14 cellular contexts compared by ENCODE assay signal in the genomic region with DNA sequence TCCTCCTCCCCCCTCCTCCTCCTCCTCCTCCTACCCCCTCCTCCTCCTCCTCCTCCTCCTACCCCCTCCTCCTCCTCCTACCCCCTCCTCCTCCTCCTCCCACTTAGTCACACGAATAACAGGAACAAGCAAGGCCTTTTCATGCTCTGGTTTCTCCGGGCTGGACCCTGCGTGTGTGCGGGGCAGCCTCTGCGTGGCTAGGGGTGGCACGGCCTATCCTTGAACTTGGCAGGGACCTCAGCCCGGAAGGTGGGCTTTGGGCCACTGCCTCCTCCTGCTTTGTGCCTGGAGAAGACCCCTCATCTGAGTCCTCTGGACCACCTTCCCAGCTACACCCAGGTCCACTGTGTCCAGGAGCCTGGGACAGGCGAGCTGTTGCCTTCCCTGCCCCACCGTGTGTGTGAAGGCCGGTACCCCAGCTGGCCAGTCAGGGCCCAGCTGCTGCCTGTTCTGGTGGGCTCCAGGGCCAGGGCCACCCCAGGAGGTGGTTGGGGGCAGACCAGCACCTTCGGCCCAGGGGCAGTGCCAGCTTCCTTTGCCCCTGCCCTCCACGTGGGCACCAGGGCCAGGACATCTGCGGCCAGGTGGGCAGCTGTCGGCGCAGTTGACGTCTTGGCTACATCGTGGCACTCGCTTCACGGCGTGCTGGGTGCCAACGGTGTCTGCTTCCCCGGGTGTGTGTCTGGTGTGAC. TPM values are rescaled to one million over a fixed set of nuclear protein-coding genes. Genes with fewer than 3 reads are reported as not detected.
DNase-seq lines count a peak whose midpoint lies in the region; ATAC-seq and TF ChIP-seq lines count a peak whose summit lies in the region.
"Had no signal": no experiment of that assay in that cellular context is flagged by ENCODE, and none has a peak within 500 bp of the region (broad histone marks: within the 10 kb centered on the region; RNA-seq: fewer than 3 reads in every experiment).

No MANE protein-coding gene starts in this region.

- H3K4me2 ChIP-seq in BLaER1 treated with 17β-estradiol and CSF1 and Interleukin-3, amounts not matched to agents 10 nM and 100 nM = peak overlapping the region in 6 of 11 experiments; percentile 23 to 57 (median 50); a peak in 8 of 22 replicates
- H3K4me2 ChIP-seq: PC-9 had no signal

- H3K4me1 Mint-ChIP-seq in activated T-helper 2 cell treated with anti-CD3 and anti-CD28 coated beads, Interferon-gamma antibody, Interleukin-2, Interleukin-4, amounts not matched to agents 10 μg/mL and 5 μg/mL and 100 μg/mL, durations not matched to agents 14 hours and 24 hours and 36 hours (ENCODE audit: low read depth) = no peaks in the 10 kb centered on the region

- H3K4me3 Mint-ChIP-seq in activated T-helper 2 cell treated with anti-CD3 and anti-CD28 coated beads, Interferon-gamma antibody, Interleukin-2, Interleukin-4, amounts not matched to agents 10 μg/mL and 5 μg/mL and 100 μg/mL, durations not matched to agents 14 hours and 24 hours and 36 hours (ENCODE audit: low read depth) = no peak overlapping the region
- H3K4me3 Mint-ChIP-seq: naive thymus-derived CD8-positive, alpha-beta T cell; T-helper 1 cell treated with Interleukin-12 subunit alpha and Interleukin-12 subunit beta and Interleukin-4 antibody, amounts not matched to agents 30 μg/mL and 1 μg/mL, for 36 hours had no signal

- TF ChIP-seq POLR2A in erythroblast (IDR thresholded peaks at IDR 0.05; ENCODE audit: low read length) = no peak

- H3K9me3 Mint-ChIP-seq in activated T-helper 2 cell treated with anti-CD3 and anti-CD28 coated beads, Interferon-gamma antibody, Interleukin-2, Interleukin-4, amounts not matched to agents 10 μg/mL and 5 μg/mL and 100 μg/mL, durations not matched to agents 14 hours and 24 hours and 36 hours = no peaks in the 10 kb centered on the region
- H3K9me3 Mint-ChIP-seq: naive thymus-derived CD8-positive, alpha-beta T cell; T-helper 1 cell treated with Interleukin-12 subunit alpha and Interleukin-12 subunit beta and Interleukin-4 antibody, amounts not matched to agents 30 μg/mL and 1 μg/mL, for 36 hours had no signal

- peak overlapping the region in 4 of 11 experiments; percentile 18 to 48 (median 26); a peak in 5 of 22 replicates for H3K27ac ChIP-seq in BLaER1 treated with 17β-estradiol and CSF1 and Interleukin-3, amounts not matched to agents 10 nM and 100 nM
- H3K27ac ChIP-seq in layer of hippocampus (ENCODE audit: low read depth, low read length) (peak overlapping the region; percentile 24), stomach smooth muscle (ENCODE audit: low read length) (peak overlapping the region; percentile 76)
- H3K27ac ChIP-seq: PC-9 had no signal

- DNase-seq in amniotic epithelial cell (ENCODE audit: low read depth) = peak; percentile 41
- DNase-seq in iPS-NIHi11 (ENCODE audit: low spot score) = no peak
- DNase-seq in activated T-helper 2 cell treated with anti-CD3 and anti-CD28 coated beads, Interferon-gamma antibody, Interleukin-2, Interleukin-4, amounts not matched to agents 10 μg/mL and 5 μg/mL and 100 μg/mL, durations not matched to agents 14 hours and 24 hours and 36 hours (ENCODE audit: low spot score) = no peak
- no peak for DNase-seq in erythroblast (lab: John Stamatoyannopoulos, UW)
- DNase-seq: activated CD4-positive, alpha-beta T cell treated with anti-CD3 and anti-CD28 coated beads, Interleukin-2, amount 50 U/mL, for 1 hour; effector memory CD4-positive, alpha-beta T cell; KG1 had no signal

- intact Hi-C loops in activated T-helper 2 cell treated with anti-CD3 and anti-CD28 coated beads, Interferon-gamma antibody, Interleukin-2, Interleukin-4, amounts not matched to agents 10 μg/mL and 5 μg/mL and 100 μg/mL, durations not matched to agents 14 hours and 24 hours and 36 hours (cut with micrococcal nuclease) = no loop called here

- no peak overlapping the region for H3K27ac Mint-ChIP-seq in activated T-helper 2 cell treated with anti-CD3 and anti-CD28 coated beads, Interferon-gamma antibody, Interleukin-2, Interleukin-4, amounts not matched to agents 10 μg/mL and 5 μg/mL and 100 μg/mL, durations not matched to agents 14 hours and 24 hours and 36 hours
- H3K27ac Mint-ChIP-seq: T-helper 1 cell treated with Interleukin-12 subunit alpha and Interleukin-12 subunit beta and Interleukin-4 antibody, amounts not matched to agents 30 μg/mL and 1 μg/mL, for 36 hours had no signal

- ATAC-seq in HG03095 (IDR thresholded peaks at IDR 0.05; ENCODE audit: unreplicated experiment) = no peak

- peaks cover 0 to 43% (median 0%) of the 10 kb centered on the region in 11 experiments; a peak in 8 of 22 replicates for H3K27me3 ChIP-seq in BLaER1 treated with 17β-estradiol and CSF1 and Interleukin-3, amounts not matched to agents 10 nM and 100 nM
- H3K27me3 ChIP-seq in layer of hippocampus (ENCODE audit: control insufficient read depth, insufficient read depth, low read length) (no peaks in the 10 kb centered on the region), stomach smooth muscle (ENCODE audit: control insufficient read depth in 1 of 2, insufficient read depth in 2 of 2, low read length in 2 of 2) (no peaks in the 10 kb centered on the region)

- no peaks in the 10 kb centered on the region for H3K9me3 ChIP-seq in BLaER1 treated with 17β-estradiol and CSF1 and Interleukin-3, amounts not matched to agents 10 nM and 100 nM (replicated peaks in 1 of 11)
- H3K9me3 ChIP-seq in stomach smooth muscle (ENCODE audit: control insufficient read depth in 2 of 2, low read length in 2 of 2) = no peaks in the 10 kb centered on the region

- peak overlapping the region in 1 of 11 experiments; percentile 36; a peak in 1 of 22 replicates for H3K9ac ChIP-seq in BLaER1 treated with 17β-estradiol and CSF1 and Interleukin-3, amounts not matched to agents 10 nM and 100 nM
- peak overlapping the region in 1 of 2 donors; percentile 21 for H3K9ac ChIP-seq in stomach smooth muscle (ENCODE audit: low read length in 2 of 2)

- peaks cover 70 to 98% (median 87%) of the 10 kb centered on the region in 11 experiments for H4K20me1 ChIP-seq in BLaER1 treated with 17β-estradiol and CSF1 and Interleukin-3, amounts not matched to agents 10 nM and 100 nM

- H3K4me1 ChIP-seq in BLaER1 treated with 17β-estradiol and CSF1 and Interleukin-3, amounts not matched to agents 10 nM and 100 nM = peaks cover 48 to 54% (median 50%) of the 10 kb centered on the region in 10 experiments
- peaks cover 32% of the 10 kb centered on the region for H3K4me1 ChIP-seq in stomach smooth muscle (ENCODE audit: control insufficient read depth, insufficient read depth, low read length)

- no peak overlapping the region for H3K4me3 ChIP-seq in BLaER1 treated with 17β-estradiol and CSF1 and Interleukin-3, amounts not matched to agents 10 nM and 100 nM
- H3K4me3 ChIP-seq in stomach smooth muscle (ENCODE audit: low read length in 2 of 2) = no peak overlapping the region
- H3K4me3 ChIP-seq: PC-9 had no signal

- no peaks in the 10 kb centered on the region for H3K27me3 Mint-ChIP-seq in activated T-helper 2 cell treated with anti-CD3 and anti-CD28 coated beads, Interferon-gamma antibody, Interleukin-2, Interleukin-4, amounts not matched to agents 10 μg/mL and 5 μg/mL and 100 μg/mL, durations not matched to agents 14 hours and 24 hours and 36 hours (ENCODE audit: low read depth)
- H3K27me3 Mint-ChIP-seq: naive thymus-derived CD8-positive, alpha-beta T cell had no signal

- peaks cover 50 to 72% (median 51%) of the 10 kb centered on the region in 11 experiments for H3K36me3 ChIP-seq in BLaER1 treated with 17β-estradiol and CSF1 and Interleukin-3, amounts not matched to agents 10 nM and 100 nM
- peaks cover 24 to 29% of the 10 kb centered on the region in 2 donors for H3K36me3 ChIP-seq in stomach smooth muscle (ENCODE audit: control insufficient read depth in 2 of 2, insufficient read depth in 2 of 2, low read length in 2 of 2)

- H3K36me3 Mint-ChIP-seq in activated T-helper 2 cell treated with anti-CD3 and anti-CD28 coated beads, Interferon-gamma antibody, Interleukin-2, Interleukin-4, amounts not matched to agents 10 μg/mL and 5 μg/mL and 100 μg/mL, durations not matched to agents 14 hours and 24 hours and 36 hours (ENCODE audit: low read depth) = peaks cover 25% of the 10 kb centered on the region

RNA-seq across cellular contexts. Expression of a gene that starts 35.4 kb away (rescaled TPM):
- total RNA-seq in activated T-helper 2 cell treated with anti-CD3 and anti-CD28 coated beads, Interferon-gamma antibody, Interleukin-2, Interleukin-4, amounts not matched to agents 10 μg/mL and 5 μg/mL and 100 μg/mL, durations not matched to agents 14 hours and 24 hours and 36 hours = 66.8 and 66.9 TPM in 2 replicates

RNA-seq across cellular contexts. Expression of a gene that starts 40.2 kb away (rescaled TPM):
- 37.2 and 39.4 TPM in 2 replicates for total RNA-seq in activated T-helper 2 cell treated with anti-CD3 and anti-CD28 coated beads, Interferon-gamma antibody, Interleukin-2, Interleukin-4, amounts not matched to agents 10 μg/mL and 5 μg/mL and 100 μg/mL, durations not matched to agents 14 hours and 24 hours and 36 hours
